Comparison of ENCODE assay signal across 15 cellular contexts in the genomic region with DNA sequence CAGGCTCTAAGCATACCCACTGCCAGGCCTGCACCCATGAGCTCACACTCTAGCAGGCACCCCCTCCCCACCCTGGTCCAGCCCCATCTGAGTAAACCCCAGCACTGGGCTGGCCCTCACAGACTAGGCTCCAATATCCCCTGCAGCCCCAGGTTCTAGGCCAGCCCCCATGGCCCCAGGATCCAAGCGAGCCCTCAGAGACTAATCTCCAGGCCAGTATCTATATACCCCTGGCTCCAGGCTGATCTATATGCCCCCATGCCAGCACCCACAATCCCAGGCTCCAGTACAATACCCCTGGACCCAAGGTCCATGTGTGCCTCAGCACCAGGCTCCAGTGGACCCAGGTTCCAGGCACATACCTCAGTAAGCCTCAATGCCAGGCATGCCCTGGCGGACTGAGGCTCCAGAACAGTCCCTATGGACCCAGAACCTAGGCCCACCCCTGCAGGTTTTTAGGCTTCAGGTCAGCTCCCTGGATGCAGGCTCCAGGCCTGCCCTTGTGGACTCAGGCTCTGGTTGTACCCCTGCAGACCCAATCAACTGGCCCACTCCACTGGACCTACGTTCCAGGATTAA.
"Had no signal": no experiment of that assay in that cellular context is flagged by ENCODE, and none has a peak within 500 bp of the region (broad histone marks: within the 10 kb centered on the region; RNA-seq: fewer than 3 reads in every experiment).

No MANE protein-coding gene starts in this region.

- H3K27me3 ChIP-seq: right atrium auricular region, stomach had no signal

- DNase-seq: activated CD4-positive, alpha-beta T cell treated with anti-CD3 and anti-CD28 coated beads for 48 hours; activated CD4-positive, CD25-positive, alpha-beta regulatory T cell; activated CD8-positive, alpha-beta memory T cell treated with anti-CD3 and anti-CD28 coated beads, Interleukin-2, amount 50 U/mL, for 4 hours; activated effector memory CD4-positive, alpha-beta T cell treated with Interleukin-2 at 50 U/mL for 16 hours; activated T-cell treated with anti-CD3 and anti-CD28 coated beads, Interleukin-2, amount 50 U/mL, for 4 hours; dermis blood vessel endothelial cell; effector memory CD4-positive, alpha-beta T cell; left cardiac atrium; stomach; T-helper 1 cell; T1000 had no signal

- H3K4me3 ChIP-seq: lung, right atrium auricular region, stomach, thoracic aorta had no signal

- ATAC-seq: activated T-cell treated with anti-CD3 and anti-CD28 coated beads, Interleukin-2, amount 50 U/mL, for 4 hours; SK-N-SH treated with all-trans-retinoic acid at 6 μM for 48 hours had no signal

- H3K4me1 ChIP-seq: right atrium auricular region, stomach had no signal

- H3K27ac ChIP-seq: right atrium auricular region, stomach, thoracic aorta had no signal
